Comparison of ENCODE assay signal across 1 cellular context in genomic region chr16:69339289-69340094, GRCh38.
TF ChIP-seq lines count a peak whose summit lies in the region.

COG8 (minus strand) TSS chr16:69339564; CDS start chr16:69339552, 12 bp downstream.
NIP7 (plus strand) TSS chr16:69339772; CDS start chr16:69339830, 58 bp downstream.

TF ChIP-seq in HepG2, 621 proteins besides CTCF, POLR2A, EP300 and RAD21 (continued from another document and continues in another):
- TF ChIP-seq TRIM22 (IDR thresholded peaks at IDR 0.05) (no peak), ZBTB34 (CRISPR knock-in tag; IDR thresholded peaks at IDR 0.05) (peak; percentile 89; the same call in 1 of the 2 replicates), FOXO4 (CRISPR knock-in tag; conservative IDR thresholded peaks at IDR 0.05) (no peak), HIC2 (CRISPR knock-in tag; IDR thresholded peaks at IDR 0.05; ENCODE audit: low read depth) (no peak; the same call in none of the 2 replicates), ZNF577 (CRISPR knock-in tag; IDR thresholded peaks at IDR 0.05; ENCODE audit: borderline replicate concordance, low read depth) (no peak), HMGXB3 (CRISPR knock-in tag; IDR thresholded peaks at IDR 0.05; ENCODE audit: borderline replicate concordance) (peak; percentile 83; the same call in 1 of the 2 replicates), CSRNP2 (CRISPR knock-in tag; conservative IDR thresholded peaks at IDR 0.05; ENCODE audit: low read depth) (no peak), RARG (CRISPR knock-in tag; IDR thresholded peaks at IDR 0.05; ENCODE audit: low read depth) (no peak), ARID3A (IDR thresholded peaks at IDR 0.05; ENCODE audit: low read depth, low read length) (no peak; the same call in none of the 2 replicates), ZNF761 (CRISPR knock-in tag; conservative IDR thresholded peaks at IDR 0.05) (peak; percentile 86; the same call in 1 of the 2 replicates), ZBTB10 (CRISPR knock-in tag; IDR thresholded peaks at IDR 0.05; ENCODE audit: borderline replicate concordance) (no peak; the same call in 1 of the 2 replicates), MIER2 (CRISPR knock-in tag; IDR thresholded peaks at IDR 0.05) (peak; percentile 13; the same call in 1 of the 2 replicates), NRL (CRISPR knock-in tag; IDR thresholded peaks at IDR 0.05; ENCODE audit: borderline replicate concordance) (peak; percentile 94), ZMAT3 (CRISPR knock-in tag; conservative IDR thresholded peaks at IDR 0.05) (peak; percentile 74; the same call in 1 of the 2 replicates), ZNF317 (CRISPR knock-in tag; IDR thresholded peaks at IDR 0.05) (peak; percentile 85), ELK4 (CRISPR knock-in tag; IDR thresholded peaks at IDR 0.05; ENCODE audit: borderline replicate concordance) (peak; percentile 70; the same call in 1 of the 2 replicates), RFX1 (IDR thresholded peaks at IDR 0.05) (no peak), ZNF670 (CRISPR knock-in tag; IDR thresholded peaks at IDR 0.05; ENCODE audit: borderline replicate concordance) (peak; percentile 85), ONECUT2 (CRISPR knock-in tag; IDR thresholded peaks at IDR 0.05) (peak; percentile 25; the same call in 1 of the 2 replicates), DBP (CRISPR knock-in tag; IDR thresholded peaks at IDR 0.05; ENCODE audit: not compliant biosample characterization) (peak; percentile 90), PCBP1 (IDR thresholded peaks at IDR 0.05; ENCODE audit: borderline replicate concordance, low read depth, low read length) (no peak), ZNF17 (CRISPR knock-in tag; IDR thresholded peaks at IDR 0.05) (no peak), THYN1 (CRISPR knock-in tag; IDR thresholded peaks at IDR 0.05; ENCODE audit: borderline replicate concordance, low read depth) (0 out of 2 replicates have a peak, but pooled peaks have one; percentile 83), ZSCAN30 (CRISPR knock-in tag; IDR thresholded peaks at IDR 0.05) (0 out of 2 replicates have a peak, but pooled peaks have one; percentile 84), ZNF784 (CRISPR knock-in tag; IDR thresholded peaks at IDR 0.05; ENCODE audit: borderline replicate concordance) (peak; percentile 81; the same call in 1 of the 2 replicates), ZEB1 (IDR thresholded peaks at IDR 0.05; ENCODE audit: insufficient replicate concordance, low read depth) (no peak), HNF1B (CRISPR knock-in tag; IDR thresholded peaks at IDR 0.05) (peak; percentile 93)
